In the genomic region with DNA sequence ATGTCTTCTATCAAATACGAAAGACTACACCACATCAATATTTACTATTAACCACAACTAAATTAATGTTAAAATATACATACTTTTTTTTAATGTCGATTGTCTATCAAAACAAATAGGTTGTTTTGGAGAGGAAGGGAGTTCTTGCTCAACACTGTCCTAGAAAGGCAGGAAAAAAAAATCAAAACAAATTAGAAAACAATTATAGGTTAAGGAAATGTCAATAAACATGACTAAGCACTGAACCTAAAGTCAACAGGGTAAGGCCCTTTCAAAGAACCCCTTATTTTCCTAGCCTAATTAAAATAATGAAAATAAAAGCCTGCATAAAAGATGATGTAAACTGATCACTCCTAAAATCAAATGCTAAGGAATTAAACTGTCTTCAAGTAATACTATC, we compare ENCODE assay signal across 23 cellular contexts. TPM values are rescaled to one million over a fixed set of nuclear protein-coding genes. Genes with fewer than 3 reads are reported as not detected.
A peak's percentile ranks its signal among the peaks of the same experiment; 100 is the strongest.
DNase-seq lines count a peak whose midpoint lies in the region; ATAC-seq, FAIRE-seq and TF ChIP-seq lines count a peak whose summit lies in the region.
"Had no signal": no experiment of that assay in that cellular context is flagged by ENCODE, and none has a peak within 500 bp of the region (broad histone marks: within the 10 kb centered on the region; RNA-seq: fewer than 3 reads in every experiment).

No MANE protein-coding gene starts in this region.

- no peak for DNase-seq in A549 (ENCODE audit: low read depth in 1 of 2, low spot score in 1 of 2)
- no peak for DNase-seq in Karpas-422
- DNase-seq in bronchial epithelial cell (ENCODE audit: low read depth) = peak; percentile 15
- no peak for DNase-seq in NCI-H2081 (lab: John Stamatoyannopoulos, UW)
- no peak for DNase-seq in upper lobe of right lung
- DNase-seq: IMR-90, MV-4-11, NCI-H187, NCI-H2227 treated with DMSO at 0.1 percent for 48 hours, NCI-H510A, NCI-H82, SJCRH30, T-cell had no signal

- H3K27me3 ChIP-seq in Karpas-422 (ENCODE audit: low read length) = no peaks in the 10 kb centered on the region
- H3K27me3 ChIP-seq in OCI-LY1 (ENCODE audit: insufficient read depth, low read length) = no peaks in the 10 kb centered on the region
- H3K27me3 ChIP-seq in bronchial epithelial cell (ENCODE audit: control insufficient read depth, insufficient read depth, low read length) = no peaks in the 10 kb centered on the region
- H3K27me3 ChIP-seq in upper lobe of right lung = no peaks in the 10 kb centered on the region
- H3K27me3 ChIP-seq: SJCRH30 had no signal

- no peak for ATAC-seq in A549
- ATAC-seq in upper lobe of right lung = no peak
- no peak for ATAC-seq in GM19452 (IDR thresholded peaks at IDR 0.05; ENCODE audit: unreplicated experiment)
- ATAC-seq: GM23338, Panc1, T-cell had no signal

- H3K79me2 ChIP-seq in Karpas-422 (ENCODE audit: low read length) (peaks cover 60% of the 10 kb centered on the region), OCI-LY1 (ENCODE audit: insufficient read depth, low read length) (peaks cover 43% of the 10 kb centered on the region)

- CTCF ChIA-PET in A549 (lab: Yijun Ruan, JAX) = interaction anchor here (1.9 kb wide), 1 partner anchor 307 kb away, joined by 5 read pairs; no protein-coding TSS in a partner anchor

- H3K9me3 ChIP-seq in A549 (no peaks in the 10 kb centered on the region), Karpas-422 (ENCODE audit: low read length) (no peaks in the 10 kb centered on the region), OCI-LY1 (ENCODE audit: low read length) (no peaks in the 10 kb centered on the region), upper lobe of right lung (no peaks in the 10 kb centered on the region)
- H3K9me3 ChIP-seq: HAP-1, SJCRH30 had no signal

- H3K9ac ChIP-seq in Karpas-422 (ENCODE audit: low read length) (no peak overlapping the region), OCI-LY1 (ENCODE audit: low read length) (peak overlapping the region; percentile 2; the same call in 1 of the 2 replicates)
- H3K9ac ChIP-seq: KMS-11 had no signal

- H3K4me2 ChIP-seq in A549 = peak overlapping the region; percentile 0; the same call in 1 of the 3 replicates
- H3K4me2 ChIP-seq in Karpas-422 (ENCODE audit: low read depth, low read length, poor library complexity, severe bottlenecking) = peak overlapping the region; percentile 69
- no peak overlapping the region for H3K4me2 ChIP-seq in OCI-LY1 (ENCODE audit: low read length)
- H3K4me2 ChIP-seq: GM23338, KMS-11 had no signal

- WGBS in A549 (ENCODE audit: missing lambda C conversion rate) = 41% methylated on average over 2 of the region's 2 CpGs

- TF ChIP-seq EP300 in A549 (IDR thresholded peaks at IDR 0.05) = no peak

- H3K27ac ChIP-seq in A549 (no peak overlapping the region), Karpas-422 (ENCODE audit: low read length) (0 out of 2 replicates have a peak overlapping the region, but pooled peaks have one; percentile 15), OCI-LY1 (ENCODE audit: low read depth, low read length, poor library complexity, severe bottlenecking) (no peak overlapping the region), upper lobe of right lung (no peak overlapping the region)
- H3K27ac ChIP-seq: KMS-11, SJCRH30 had no signal

- H3K4me1 ChIP-seq in A549 (peaks cover 43% of the 10 kb centered on the region), Karpas-422 (ENCODE audit: low read length) (peaks cover 33% of the 10 kb centered on the region), OCI-LY1 (ENCODE audit: insufficient read depth, low read length, severe bottlenecking) (peaks cover 30% of the 10 kb centered on the region), upper lobe of right lung (peaks cover 27% of the 10 kb centered on the region)
- H3K4me1 ChIP-seq: SJCRH30 had no signal

- no peak for TF ChIP-seq RAD21 in A549 (conservative IDR thresholded peaks at IDR 0.05 in 1 of 2, IDR thresholded peaks at IDR 0.05 in 1 of 2)

- H3K9me2 ChIP-seq in Karpas-422 (replicated peaks; ENCODE audit: insufficient read depth, low read length) (no peaks in the 10 kb centered on the region), OCI-LY1 (ENCODE audit: low read depth, low read length) (no peaks in the 10 kb centered on the region)

- H4K20me1 ChIP-seq in Karpas-422 (ENCODE audit: insufficient read depth, low read depth, low read length) (peaks cover 9% of the 10 kb centered on the region; the same call in 1 of the 2 replicates), OCI-LY1 (ENCODE audit: insufficient read depth, low read length) (peaks cover 4% of the 10 kb centered on the region; the same call in 1 of the 2 replicates)

- no peak overlapping the region for H3K4me3 ChIP-seq in A549
- no peak overlapping the region for H3K4me3 ChIP-seq in Karpas-422 (ENCODE audit: low read length)
- H3K4me3 ChIP-seq in OCI-LY1 (ENCODE audit: low read depth, low read length, poor library complexity, severe bottlenecking) = no peak overlapping the region
- no peak overlapping the region for H3K4me3 ChIP-seq in bronchial epithelial cell (ENCODE audit: low read depth, low read length)
- H3K4me3 ChIP-seq in upper lobe of right lung = no peak overlapping the region
- H3K4me3 ChIP-seq: GM23338, HAP-1, SJCRH30 had no signal

- no peak for FAIRE-seq in A549 (lab: Jason Lieb, UNC)
- FAIRE-seq in bronchial epithelial cell (lab: Jason Lieb, UNC) = no peak
- FAIRE-seq: A204.1, G401.6, GM12892, HTR-8/SVneo had no signal

- no peak for TF ChIP-seq POLR2A in A549 (IDR thresholded peaks at IDR 0.05; ENCODE audit: low read length)

- intact Hi-C loops in upper lobe of right lung (cut with DNase I) = no loop called here

- H3F3A ChIP-seq in OCI-LY1 (ENCODE audit: insufficient read depth, low read length) = no peaks in the 10 kb centered on the region

- no peak overlapping the region for H2AFZ ChIP-seq in Karpas-422 (ENCODE audit: low read length)
- H2AFZ ChIP-seq in OCI-LY1 (ENCODE audit: low read length) = no peak overlapping the region
- H2AFZ ChIP-seq: GM23338 had no signal

- peaks cover 8% of the 10 kb centered on the region; the same call in 1 of the 2 replicates for H3K36me3 ChIP-seq in Karpas-422 (ENCODE audit: insufficient read depth, low read length)
- peaks cover 56% of the 10 kb centered on the region for H3K36me3 ChIP-seq in OCI-LY1 (ENCODE audit: insufficient read depth, low read length)
- no peaks in the 10 kb centered on the region for H3K36me3 ChIP-seq in bronchial epithelial cell (ENCODE audit: control insufficient read depth, insufficient read depth, low read length)
- H3K36me3 ChIP-seq in upper lobe of right lung = peaks cover 20% of the 10 kb centered on the region

- POLR2A ChIA-PET in A549 (lab: Yijun Ruan, JAX) = no interaction called here

- TF ChIP-seq CTCF in A549 (IDR thresholded peaks at IDR 0.05) = no peak
- TF ChIP-seq CTCF in OCI-LY1 (IDR thresholded peaks at IDR 0.05; ENCODE audit: low read length) = no peak
- TF ChIP-seq CTCF in bronchial epithelial cell (IDR thresholded peaks at IDR 0.05; ENCODE audit: insufficient read depth, low read length, severe bottlenecking) = no peak
- no peak for TF ChIP-seq CTCF in upper lobe of right lung (IDR thresholded peaks at IDR 0.05)

TF ChIP-seq in A549, 52 proteins besides CTCF, POLR2A, EP300 and RAD21:
- TF ChIP-seq, protein P1, sequence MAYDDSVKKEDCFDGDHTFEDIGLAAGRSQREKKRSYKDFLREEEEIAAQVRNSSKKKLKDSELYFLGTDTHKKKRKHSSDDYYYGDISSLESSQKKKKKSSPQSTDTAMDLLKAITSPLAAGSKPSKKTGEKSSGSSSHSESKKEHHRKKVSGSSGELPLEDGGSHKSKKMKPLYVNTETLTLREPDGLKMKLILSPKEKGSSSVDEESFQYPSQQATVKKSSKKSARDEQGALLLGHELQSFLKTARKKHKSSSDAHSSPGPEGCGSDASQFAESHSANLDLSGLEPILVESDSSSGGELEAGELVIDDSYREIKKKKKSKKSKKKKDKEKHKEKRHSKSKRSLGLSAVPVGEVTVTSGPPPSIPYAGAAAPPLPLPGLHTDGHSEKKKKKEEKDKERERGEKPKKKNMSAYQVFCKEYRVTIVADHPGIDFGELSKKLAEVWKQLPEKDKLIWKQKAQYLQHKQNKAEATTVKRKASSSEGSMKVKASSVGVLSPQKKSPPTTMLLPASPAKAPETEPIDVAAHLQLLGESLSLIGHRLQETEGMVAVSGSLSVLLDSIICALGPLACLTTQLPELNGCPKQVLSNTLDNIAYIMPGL (CRISPR knock-in tag; IDR thresholded peaks at IDR 0.05; ENCODE audit: borderline replicate concordance) = no peak

RNA-seq across cellular contexts. Expression of a gene that starts 2.8 kb away (rescaled TPM):
- polyA plus RNA-seq in A549 (2011; rRNA removed) (12.4 and 13.1 TPM in 2 replicates), A549 (2017; fragmentation: RNase III; extraction: RNeasy Plus Mini Kit Qiagen cat#74134 plus additional on column Dnase treatment) (7.8 to 7.9 TPM (median 7.9 TPM) in 3 replicates)
- 5.6 and 6.0 TPM in 2 replicates for polyA plus RNA-seq in A549 (2012; cell fraction: cytosol; rRNA removed)
- 7.7 TPM in 2 replicates for polyA plus RNA-seq in A549 (2012; cell fraction: nucleus; rRNA removed)
- 6.3 and 11.7 TPM in 2 replicates for polyA minus RNA-seq in A549 (2011; rRNA and poly(A)+ RNA removed)
- 13.1 and 13.5 TPM in 2 replicates for total RNA-seq in Karpas-422 (2014; rRNA removed; shearing (Covaris generic); ENCODE audit: low replicate concordance)
- total RNA-seq in bronchial epithelial cell (11.3 and 11.9 TPM in 2 replicates), upper lobe of right lung (5.6 TPM)

RNA-seq across cellular contexts. Expression of a gene that starts 3.1 kb away (rescaled TPM):
- polyA plus RNA-seq in A549 (2011; rRNA removed) (69.2 and 76.8 TPM in 2 replicates), A549 (2017; fragmentation: RNase III; extraction: RNeasy Plus Mini Kit Qiagen cat#74134 plus additional on column Dnase treatment) (75.3 to 76.5 TPM (median 75.7 TPM) in 3 replicates)
- 27.4 and 32.9 TPM in 2 replicates for polyA plus RNA-seq in A549 (2012; cell fraction: cytosol; rRNA removed)
- 11.3 and 13.9 TPM in 2 replicates for polyA plus RNA-seq in A549 (2012; cell fraction: nucleus; rRNA removed)
- 24.7 and 28.8 TPM in 2 replicates for polyA minus RNA-seq in A549 (2011; rRNA and poly(A)+ RNA removed)
- total RNA-seq in Karpas-422 (2014; rRNA removed; shearing (Covaris generic); ENCODE audit: low replicate concordance) = 51.1 and 125 TPM in 2 replicates
- total RNA-seq in bronchial epithelial cell (41.9 and 44.7 TPM in 2 replicates), upper lobe of right lung (60.5 TPM)

RNA-seq across cellular contexts. Expression of a gene that starts 41.8 kb away (rescaled TPM):
- 23.2 and 29.4 TPM in 2 replicates for polyA plus RNA-seq in A549 (2011; rRNA removed)
- polyA plus RNA-seq in A549 (2012; cell fraction: cytosol; rRNA removed) = 4.0 and 4.7 TPM in 2 replicates
- polyA plus RNA-seq in A549 (2012; cell fraction: nucleus; rRNA removed) = 4.7 and 8.4 TPM in 2 replicates
- polyA plus RNA-seq in A549 (2017; fragmentation: RNase III; extraction: RNeasy Plus Mini Kit Qiagen cat#74134 plus additional on column Dnase treatment) = 8.3 to 9.1 TPM (median 8.9 TPM) in 3 replicates
- 19.7 and 21.7 TPM in 2 replicates for polyA minus RNA-seq in A549 (2011; rRNA and poly(A)+ RNA removed)
- total RNA-seq in Karpas-422 (2014; rRNA removed; shearing (Covaris generic); ENCODE audit: low replicate concordance) = 2.5 and 7.3 TPM in 2 replicates
- 125 and 141 TPM in 2 replicates for total RNA-seq in bronchial epithelial cell
- 48.2 TPM for total RNA-seq in upper lobe of right lung
